ENCODE assay signal across 10 cellular contexts in the genomic region with DNA sequence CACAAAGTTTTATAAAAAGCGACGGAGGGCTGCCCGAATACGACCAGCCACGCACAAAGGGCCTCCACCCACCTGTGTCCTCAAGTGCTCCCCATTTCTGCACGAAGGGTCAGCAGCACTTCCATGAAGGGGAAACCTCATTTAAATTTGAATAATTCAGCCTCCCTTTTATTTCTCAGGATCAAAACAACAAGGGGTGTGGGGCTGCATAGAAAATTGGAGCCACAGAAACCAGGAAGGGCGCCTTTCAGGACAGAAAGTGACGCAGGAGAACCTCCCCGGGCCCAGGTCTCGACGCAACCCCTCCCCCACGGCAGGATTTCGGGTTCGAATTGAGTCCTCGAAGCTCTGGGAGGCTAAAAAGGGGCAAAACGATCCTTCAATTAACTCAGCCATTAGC. TPM values are rescaled to one million over a fixed set of nuclear protein-coding genes. Genes with fewer than 3 reads are reported as not detected.
A peak's percentile ranks its signal among the peaks of the same experiment; 100 is the strongest.
DNase-seq lines count a peak whose midpoint lies in the region; ATAC-seq, FAIRE-seq and TF ChIP-seq lines count a peak whose summit lies in the region.
"Had no signal": no experiment of that assay in that cellular context is flagged by ENCODE, and none has a peak within 500 bp of the region (broad histone marks: within the 10 kb centered on the region; RNA-seq: fewer than 3 reads in every experiment).

No MANE protein-coding gene starts in this region.

- peak overlapping the region; percentile 81 for H3K27ac Mint-ChIP-seq in neural progenitor cell

- intact Hi-C loops in esophagus muscularis mucosa (cut with DNase I) = loop anchor here (5.0 to 10.0 kb wide), 2 partner anchors 107 to 225 kb away; no protein-coding TSS in a partner anchor

- peaks cover 0 to 52% (median 42%) of the 10 kb centered on the region in 11 experiments; a peak in 19 of 22 replicates for H4K20me1 ChIP-seq in BLaER1 treated with 17β-estradiol and CSF1 and Interleukin-3, amounts not matched to agents 10 nM and 100 nM
- H4K20me1 ChIP-seq in OCI-LY3 (ENCODE audit: insufficient read depth, low read length) (no peaks in the 10 kb centered on the region), neural progenitor cell (ENCODE audit: low read depth) (peaks cover 50% of the 10 kb centered on the region)

- peak overlapping the region; percentile 98 for H3K4me3 Mint-ChIP-seq in neural progenitor cell

- TF ChIP-seq POLR2A in esophagus muscularis mucosa (IDR thresholded peaks at IDR 0.05; ENCODE audit: low read depth) = no peak
- no peak for TF ChIP-seq POLR2A in H54 (IDR thresholded peaks at IDR 0.05; ENCODE audit: low read depth, low read length)

- H2AFZ ChIP-seq in OCI-LY3 (ENCODE audit: low read depth, low read length) (no peak overlapping the region), neural progenitor cell (replicated peaks) (no peak overlapping the region)

- H3K4me2 ChIP-seq in BLaER1 treated with 17β-estradiol and CSF1 and Interleukin-3, amounts not matched to agents 10 nM and 100 nM = peak overlapping the region; percentile 48 to 100 (median 98); a peak in 21 of 22 replicates
- peak overlapping the region; percentile 73 for H3K4me2 ChIP-seq in OCI-LY3 (ENCODE audit: low read length)
- peak overlapping the region; percentile 99 for H3K4me2 ChIP-seq in neural progenitor cell

- H3K27ac ChIP-seq in BLaER1 treated with 17β-estradiol and CSF1 and Interleukin-3, amounts not matched to agents 10 nM and 100 nM = no peak overlapping the region
- no peak overlapping the region for H3K27ac ChIP-seq in OCI-LY3 (ENCODE audit: low read length)
- H3K27ac ChIP-seq in esophagus muscularis mucosa (replicated peaks in 1 of 4) = peak overlapping the region; percentile 66 to 76 (median 73)
- no peak overlapping the region for H3K27ac ChIP-seq in neural progenitor cell

- H3F3A ChIP-seq in neural progenitor cell (ENCODE audit: low read depth) = peaks cover 71% of the 10 kb centered on the region

- peaks cover 9% of the 10 kb centered on the region for H3K27me3 Mint-ChIP-seq in neural progenitor cell (ENCODE audit: insufficient read depth, low read depth)

- peaks cover 3% of the 10 kb centered on the region for H3K36me3 Mint-ChIP-seq in neural progenitor cell

- ATAC-seq in GM19351 (IDR thresholded peaks at IDR 0.05; ENCODE audit: unreplicated experiment) = no peak

- TF ChIP-seq CTCF in OCI-LY3 (IDR thresholded peaks at IDR 0.05; ENCODE audit: low read depth, low read length) = no peak
- no peak for TF ChIP-seq CTCF in esophagus muscularis mucosa (IDR thresholded peaks at IDR 0.05)
- no peak for TF ChIP-seq CTCF in neural progenitor cell (IDR thresholded peaks at IDR 0.05)

- 37% methylated on average over 16 of the region's 16 CpGs for WGBS in esophagus muscularis mucosa

- H3K9me3 ChIP-seq in BLaER1 treated with 17β-estradiol and CSF1 and Interleukin-3, amounts not matched to agents 10 nM and 100 nM (replicated peaks in 1 of 11) = no peaks in the 10 kb centered on the region
- H3K9me3 ChIP-seq in OCI-LY3 (ENCODE audit: insufficient read depth, low read length) (no peaks in the 10 kb centered on the region), esophagus muscularis mucosa (no peaks in the 10 kb centered on the region), neural progenitor cell (ENCODE audit: low read depth) (no peaks in the 10 kb centered on the region)

- peaks cover 40 to 80% (median 67%) of the 10 kb centered on the region in 10 experiments for H3K4me1 ChIP-seq in BLaER1 treated with 17β-estradiol and CSF1 and Interleukin-3, amounts not matched to agents 10 nM and 100 nM
- H3K4me1 ChIP-seq in OCI-LY3 (ENCODE audit: low read length) (peaks cover 33% of the 10 kb centered on the region), esophagus muscularis mucosa (peaks cover 57 to 93% (median 73%) of the 10 kb centered on the region in 4 donors), neural progenitor cell (peaks cover 57% of the 10 kb centered on the region)

- no peak for FAIRE-seq in H54 (lab: Jason Lieb, UNC)

- H3K4me3 ChIP-seq in BLaER1 treated with 17β-estradiol and CSF1 and Interleukin-3, amounts not matched to agents 10 nM and 100 nM = peak overlapping the region in 3 of 10 experiments; percentile 17 to 38 (median 21); a peak in 3 of 20 replicates
- no peak overlapping the region for H3K4me3 ChIP-seq in OCI-LY3 (ENCODE audit: low read length)
- peak overlapping the region; percentile 50 to 59 (median 56) for H3K4me3 ChIP-seq in esophagus muscularis mucosa
- H3K4me3 ChIP-seq in neural progenitor cell = peak overlapping the region; percentile 83

- no peaks in the 10 kb centered on the region for H3K9me3 Mint-ChIP-seq in neural progenitor cell

- no peak for TF ChIP-seq EP300 in esophagus muscularis mucosa (IDR thresholded peaks at IDR 0.05)

- peaks cover 45% of the 10 kb centered on the region for H3K4me1 Mint-ChIP-seq in neural progenitor cell

- DNase-seq in esophagus muscularis mucosa (ENCODE audit: extremely low spot score) (no peak), neural progenitor cell (ENCODE audit: low spot score) (peak; percentile 59), H54 (ENCODE audit: insufficient read length, low spot score) (no peak), NCI-H345 treated with DMSO at 0.1 percent for 48 hours (lab: John Stamatoyannopoulos, UW; ENCODE audit: unreplicated experiment) (no peak)
- no peak for DNase-seq in activated CD8-positive, alpha-beta memory T cell treated with anti-CD3 and anti-CD28 coated beads, Interleukin-2, amount 50 U/mL, for 4 hours

- H3K27me3 ChIP-seq in BLaER1 treated with 17β-estradiol and CSF1 and Interleukin-3, amounts not matched to agents 10 nM and 100 nM = peaks cover 57 to 72% (median 66%) of the 10 kb centered on the region in 11 experiments
- H3K27me3 ChIP-seq in OCI-LY3 (ENCODE audit: low read depth, low read length) (no peaks in the 10 kb centered on the region), esophagus muscularis mucosa (peaks cover 4 to 93% (median 44%) of the 10 kb centered on the region in 4 donors), neural progenitor cell (peaks cover 56% of the 10 kb centered on the region)

- H3K36me3 ChIP-seq in BLaER1 treated with 17β-estradiol and CSF1 and Interleukin-3, amounts not matched to agents 10 nM and 100 nM = no peaks in the 10 kb centered on the region; a peak in 1 of 22 replicates
- H3K36me3 ChIP-seq in OCI-LY3 (replicated peaks; ENCODE audit: low read depth, low read length) (no peaks in the 10 kb centered on the region), esophagus muscularis mucosa (no peaks in the 10 kb centered on the region), neural progenitor cell (no peaks in the 10 kb centered on the region)

- peak overlapping the region in 3 of 11 experiments; percentile 11 to 51 (median 40); a peak in 5 of 22 replicates for H3K9ac ChIP-seq in BLaER1 treated with 17β-estradiol and CSF1 and Interleukin-3, amounts not matched to agents 10 nM and 100 nM
- no peak overlapping the region for H3K9ac ChIP-seq in OCI-LY3 (ENCODE audit: low read length)
- H3K9ac ChIP-seq in neural progenitor cell = no peak overlapping the region

- H3K79me2 ChIP-seq in OCI-LY3 (ENCODE audit: low read length) (no peaks in the 10 kb centered on the region), neural progenitor cell (ENCODE audit: low read depth) (peaks cover 18% of the 10 kb centered on the region)

RNA-seq across cellular contexts. Expression of a gene that starts 2.1 kb away (rescaled TPM):
- total RNA-seq in esophagus muscularis mucosa (10 to 100 TPM in 1 of 4 donors, 1 to 10 TPM in 3; 2.9 to 10.3 (median 7.2) TPM), neural progenitor cell (ENCODE audit: low replicate concordance) (20.7 and 25.2 TPM in 2 replicates)

RNA-seq across cellular contexts. Expression of a gene that starts 22.4 kb away (rescaled TPM):
- total RNA-seq in esophagus muscularis mucosa = 1 to 10 TPM; 5.0 to 9.2 (median 7.3) TPM
- total RNA-seq in neural progenitor cell (ENCODE audit: low replicate concordance) = 0.39 and 2.8 TPM in 2 replicates

RNA-seq across cellular contexts. Expression of a gene that starts 44.8 kb away (rescaled TPM):
- total RNA-seq in esophagus muscularis mucosa (10 to 100 TPM; 26.6 to 73.2 (median 48.8) TPM), neural progenitor cell (ENCODE audit: low replicate concordance) (35.2 and 76.1 TPM in 2 replicates)

RNA-seq across cellular contexts. Expression of a gene that starts 48.9 kb away (rescaled TPM):
- total RNA-seq in esophagus muscularis mucosa = not detected
- not detected in 2 replicates for total RNA-seq in neural progenitor cell (ENCODE audit: low replicate concordance)
- total RNA-seq: dermis microvascular lymphatic vessel endothelial cell, temporal lobe had no signal

RNA-seq across cellular contexts. Expression of a gene that starts 58.9 kb away (rescaled TPM):
- total RNA-seq in esophagus muscularis mucosa (100 to 1,000 TPM; 227 to 469 (median 304) TPM), neural progenitor cell (ENCODE audit: low replicate concordance) (183 and 367 TPM in 2 replicates)

Comparison
In these comparisons a context has a peak if more than half of its experiments do, and no peak if none do; other contexts are left out.
1. H3K27ac ChIP-seq: peak in esophagus muscularis mucosa (4 of 4); none in BLaER1 treated with 17β-estradiol and CSF1 and Interleukin-3, amounts not matched to agents 10 nM and 100 nM (0 of 11), OCI-LY3 (single experiment) and neural progenitor cell (single experiment).
2. Peak in every context shown above with its lines, with median percentiles within 50 percentile points of each other: H3K4me2 ChIP-seq.